Comparison of ENCODE assay signal across 9 cellular contexts in the genomic region with DNA sequence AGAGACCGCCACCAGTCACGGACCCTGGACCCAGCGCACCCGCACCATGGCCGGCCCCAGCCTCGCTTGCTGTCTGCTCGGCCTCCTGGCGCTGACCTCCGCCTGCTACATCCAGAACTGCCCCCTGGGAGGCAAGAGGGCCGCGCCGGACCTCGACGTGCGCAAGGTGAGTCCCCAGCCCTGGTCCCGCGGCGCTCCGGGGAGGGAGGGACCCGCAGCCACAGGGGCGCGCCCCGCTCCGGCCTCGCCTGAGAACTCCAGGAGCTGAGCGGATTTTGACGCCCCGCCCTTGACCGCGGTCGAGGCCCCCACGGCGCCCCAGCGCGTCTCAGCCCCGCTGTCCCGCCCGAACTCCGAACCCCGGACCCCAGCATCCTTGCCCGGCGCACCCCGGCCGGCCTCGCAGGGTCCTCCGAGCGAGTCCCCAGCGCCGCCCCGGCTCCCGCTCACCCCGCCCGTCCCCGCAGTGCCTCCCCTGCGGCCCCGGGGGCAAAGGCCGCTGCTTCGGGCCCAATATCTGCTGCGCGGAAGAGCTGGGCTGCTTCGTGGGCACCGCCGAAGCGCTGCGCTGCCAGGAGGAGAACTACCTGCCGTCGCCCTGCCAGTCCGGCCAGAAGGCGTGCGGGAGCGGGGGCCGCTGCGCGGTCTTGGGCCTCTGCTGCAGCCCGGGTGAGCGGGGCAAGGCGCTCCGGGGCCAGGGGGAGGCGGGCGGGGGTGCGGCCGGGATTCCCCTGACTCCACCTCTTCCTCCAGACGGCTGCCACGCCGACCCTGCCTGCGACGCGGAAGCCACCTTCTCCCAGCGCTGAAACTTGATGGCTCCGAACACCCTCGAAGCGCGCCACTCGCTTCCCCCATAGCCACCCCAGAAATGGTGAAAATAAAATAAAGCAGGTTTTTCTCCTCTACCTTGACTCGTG. TPM values are rescaled to one million over a fixed set of nuclear protein-coding genes. Genes with fewer than 3 reads are reported as not detected.
DNase-seq lines count a peak whose midpoint lies in the region; ATAC-seq and TF ChIP-seq lines count a peak whose summit lies in the region.
"Had no signal": no experiment of that assay in that cellular context is flagged by ENCODE, and none has a peak within 500 bp of the region (broad histone marks: within the 10 kb centered on the region; RNA-seq: fewer than 3 reads in every experiment).

TSS of gene OXT (plus strand) at position 11 of the 920 bp plus-strand sequence. CDS start at position 47, 36 bp downstream.

- DNase-seq in T follicular helper cell (ENCODE audit: low read depth), result peak; percentile 68
- no peak for DNase-seq in kidney epithelial cell (ENCODE audit: low read depth)
- peak; percentile 45 to 61 for DNase-seq in stimulated activated CD4-positive, alpha-beta T cell treated with anti-CD3 and anti-CD28 coated beads, Interleukin-4, amount 100 ng/mL, for 48 hours (ENCODE audit: low read depth in 2 of 2)
- DNase-seq in NCI-H446 treated with DMSO at 0.1 percent for 48 hours (lab: John Stamatoyannopoulos, UW), result no peak
- no peak for DNase-seq in Ammon's horn (ENCODE audit: low spot score)
- DNase-seq in kidney glomerular epithelial cell (lab: John Stamatoyannopoulos, UW), result no peak

- peak within 1 kb of the TSS; percentile 13 for H3K4me3 ChIP-seq in kidney epithelial cell (ENCODE audit: low read depth, low read length)
- H3K4me3 ChIP-seq: K562 had no signal

- H3K4me1 Mint-ChIP-seq in activated naive CD8-positive, alpha-beta T cell (ENCODE audit: low read depth), result peaks cover 29% of the 10 kb centered on the region

- peaks cover 17% of the 10 kb centered on the region for H3K27me3 ChIP-seq in kidney epithelial cell (ENCODE audit: control insufficient read depth, insufficient read depth, low read length)

- ATAC-seq in GM21381 (IDR thresholded peaks at IDR 0.05; ENCODE audit: unreplicated experiment), result no peak
- ATAC-seq: K562 had no signal

- H3K9me3 Mint-ChIP-seq in activated naive CD8-positive, alpha-beta T cell (ENCODE audit: low read depth), result no peaks in the 10 kb centered on the region

- H3K4me3 Mint-ChIP-seq in activated naive CD8-positive, alpha-beta T cell, result peak within 1 kb of the TSS; percentile 87

- peak within 1 kb of the TSS; percentile 72 for H3K27ac Mint-ChIP-seq in activated naive CD8-positive, alpha-beta T cell

- no peaks in the 10 kb centered on the region for H3K36me3 ChIP-seq in kidney epithelial cell (ENCODE audit: control insufficient read depth, insufficient read depth, low read length)

- H3K27me3 Mint-ChIP-seq in activated naive CD8-positive, alpha-beta T cell, result no peaks in the 10 kb centered on the region

- peaks cover 3% of the 10 kb centered on the region for H3K36me3 Mint-ChIP-seq in activated naive CD8-positive, alpha-beta T cell

- no peak for TF ChIP-seq CTCF in kidney epithelial cell (IDR thresholded peaks at IDR 0.05; ENCODE audit: insufficient read depth, low read length, poor library complexity, severe bottlenecking)

RNA-seq across cellular contexts. Expression of gene OXT, which starts in this region (rescaled TPM):
- not detected in 2 replicates for total RNA-seq in kidney epithelial cell
- total RNA-seq: K562 had no signal

Comparison
In these comparisons a context has a peak if more than half of its experiments do, and no peak if none do; other contexts are left out.
1. DNase-seq: peak in T follicular helper cell (single experiment) and stimulated activated CD4-positive, alpha-beta T cell treated with anti-CD3 and anti-CD28 coated beads, Interleukin-4, amount 100 ng/mL, for 48 hours (2 of 2); none in kidney epithelial cell (single experiment), NCI-H446 treated with DMSO at 0.1 percent for 48 hours (single experiment), Ammon's horn (single experiment) and kidney glomerular epithelial cell (single experiment).